Comparison of ENCODE assay signal across 8 cellular contexts in genomic region chr9:109974143-109974917, GRCh38.
DNase-seq lines count a peak whose midpoint lies in the region; ATAC-seq and TF ChIP-seq lines count a peak whose summit lies in the region.

No MANE protein-coding gene starts in this region.

- H3K36me3 ChIP-seq in SK-N-SH (replicated peaks in 1 of 2; ENCODE audit: control insufficient read depth in 1 of 2, insufficient read depth in 2 of 2, low read length in 1 of 2): peaks cover 0 to 18% of the 10 kb centered on the region in 2 experiments

- H3K27ac ChIP-seq in SK-N-SH (ENCODE audit: low read depth in 2 of 2, low read length in 1 of 2): no peak overlapping the region

- H3K9me3 ChIP-seq in SK-N-SH: no peaks in the 10 kb centered on the region

- intact Hi-C loops in CD14-positive monocyte (cut with micrococcal nuclease): loop anchor here in 1 of 2 donors (5.0 kb wide), 2 partner anchors 78 to 173 kb away; no protein-coding TSS in a partner anchor

- H3F3A ChIP-seq in SK-N-SH (replicated peaks; ENCODE audit: insufficient read depth): peaks cover 8% of the 10 kb centered on the region

- POLR2A ChIA-PET in SK-N-SH (lab: Yijun Ruan, JAX): no interaction called here

- peaks cover 3% of the 10 kb centered on the region; the same call in 1 of the 2 replicates for H3K79me2 ChIP-seq in SK-N-SH (ENCODE audit: insufficient read depth)

- no peaks in the 10 kb centered on the region for H4K20me1 ChIP-seq in SK-N-SH (ENCODE audit: insufficient read depth)

- no peak overlapping the region for H3K4me3 ChIP-seq in SK-N-SH (ENCODE audit: low read depth in 2 of 2, low read length in 1 of 2)

- H3K4me1 Mint-ChIP-seq in CD14-positive monocyte (peaks cover 44% of the 10 kb centered on the region), nephron progenitor cell (peaks cover 19% of the 10 kb centered on the region)

- TF ChIP-seq EP300 in SK-N-SH (IDR thresholded peaks at IDR 0.05; ENCODE audit: borderline replicate concordance in 1 of 2, low read depth in 1 of 2, low read length in 1 of 2): no peak

- no peak overlapping the region for H2AFZ ChIP-seq in SK-N-SH (ENCODE audit: low read depth)

- H3K4me2 ChIP-seq in SK-N-SH: no peak overlapping the region

- no peak for TF ChIP-seq RAD21 in SK-N-SH (IDR thresholded peaks at IDR 0.05; ENCODE audit: low read length)

- CTCF ChIA-PET in SK-N-SH (lab: Yijun Ruan, JAX): no interaction called here

- H3K9me3 Mint-ChIP-seq in CD14-positive monocyte (peaks cover 0 to 3% (median 0%) of the 10 kb centered on the region in 7 donors), nephron progenitor cell (no peaks in the 10 kb centered on the region)

- WGBS in SK-N-SH (ENCODE audit: low lambda C conversion rate): 98% methylated on average over 4 of the region's 7 CpGs

- DNase-seq in CD14-positive monocyte (ENCODE audit: low spot score) (peak; percentile 64), nephron progenitor cell (no peak), SK-N-SH (no peak), NCI-H146 treated with DMSO at 0.1 percent for 48 hours (lab: John Stamatoyannopoulos, UW; ENCODE audit: unreplicated experiment) (no peak)
- peak; percentile 66 to 71 for DNase-seq in activated T-cell treated with anti-CD3 and anti-CD28 coated beads, Interleukin-2, amount 50 U/mL, for 48 hours
- DNase-seq in stimulated activated CD4-positive, alpha-beta T cell treated with anti-CD3 and anti-CD28 coated beads, Interleukin-4, amount 100 ng/mL, for 48 hours (ENCODE audit: low read depth in 2 of 2): peak; percentile 42 to 48

- H3K36me3 Mint-ChIP-seq in CD14-positive monocyte: peaks cover 0 to 1% of the 10 kb centered on the region in 2 donors
- H3K36me3 Mint-ChIP-seq in nephron progenitor cell (ENCODE audit: low read depth): no peaks in the 10 kb centered on the region

- TF ChIP-seq CTCF in CD14-positive monocyte (IDR thresholded peaks at IDR 0.05): no peak
- no peak for TF ChIP-seq CTCF in nephron progenitor cell (IDR thresholded peaks at IDR 0.05)
- no peak for TF ChIP-seq CTCF in SK-N-SH (IDR thresholded peaks at IDR 0.05)

- ATAC-seq in GM19395 (IDR thresholded peaks at IDR 0.05; ENCODE audit: unreplicated experiment) (peak; percentile 83), HG03342 (IDR thresholded peaks at IDR 0.05; ENCODE audit: unreplicated experiment) (peak; percentile 80)

- peak overlapping the region; percentile 67 to 85 for H3K4me3 Mint-ChIP-seq in CD14-positive monocyte
- no peak overlapping the region for H3K4me3 Mint-ChIP-seq in nephron progenitor cell

- H3K4me1 ChIP-seq in SK-N-SH (ENCODE audit: control insufficient read depth in 1 of 2, insufficient read depth in 2 of 2, low read depth in 1 of 2, low read length in 1 of 2): no peaks in the 10 kb centered on the region

- H3K9me2 ChIP-seq in SK-N-SH: no peaks in the 10 kb centered on the region

- H3K27me3 ChIP-seq in SK-N-SH (ENCODE audit: insufficient read depth): no peaks in the 10 kb centered on the region

- peak overlapping the region; percentile 36 to 84 (median 68) for H3K27ac Mint-ChIP-seq in CD14-positive monocyte
- no peak overlapping the region for H3K27ac Mint-ChIP-seq in nephron progenitor cell

- H3K27me3 Mint-ChIP-seq in CD14-positive monocyte (ENCODE audit: low read depth in 3 of 3) (peaks cover 3 to 6% (median 3%) of the 10 kb centered on the region in 3 donors), nephron progenitor cell (ENCODE audit: low read depth, poor library complexity) (no peaks in the 10 kb centered on the region)

- H3K9ac ChIP-seq in SK-N-SH: no peak overlapping the region

TF ChIP-seq in SK-N-SH, 30 proteins besides CTCF, POLR2A, EP300 and RAD21:
- no peak for TF ChIP-seq SIN3A (IDR thresholded peaks at IDR 0.05; ENCODE audit: borderline replicate concordance, low read depth, low read length)
- TF ChIP-seq RXRA (IDR thresholded peaks at IDR 0.05; ENCODE audit: borderline replicate concordance, low read depth): no peak
- no peak for TF ChIP-seq TAF1 (IDR thresholded peaks at IDR 0.05; ENCODE audit: borderline replicate concordance, low read depth, low read length)
- no peak for TF ChIP-seq MEF2A (IDR thresholded peaks at IDR 0.05; ENCODE audit: borderline replicate concordance, low read depth)
- no peak for TF ChIP-seq RCOR1 (IDR thresholded peaks at IDR 0.05; ENCODE audit: low read length)
- TF ChIP-seq, protein P1, sequence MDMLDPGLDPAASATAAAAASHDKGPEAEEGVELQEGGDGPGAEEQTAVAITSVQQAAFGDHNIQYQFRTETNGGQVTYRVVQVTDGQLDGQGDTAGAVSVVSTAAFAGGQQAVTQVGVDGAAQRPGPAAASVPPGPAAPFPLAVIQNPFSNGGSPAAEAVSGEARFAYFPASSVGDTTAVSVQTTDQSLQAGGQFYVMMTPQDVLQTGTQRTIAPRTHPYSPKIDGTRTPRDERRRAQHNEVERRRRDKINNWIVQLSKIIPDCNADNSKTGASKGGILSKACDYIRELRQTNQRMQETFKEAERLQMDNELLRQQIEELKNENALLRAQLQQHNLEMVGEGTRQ (IDR thresholded peaks at IDR 0.05; ENCODE audit: borderline replicate concordance, low read depth, low read length): no peak
- TF ChIP-seq GABPA (IDR thresholded peaks at IDR 0.05; ENCODE audit: low read depth): no peak
- TF ChIP-seq FOXJ3 (CRISPR knock-in tag; IDR thresholded peaks at IDR 0.05): no peak
- no peak for TF ChIP-seq SMC3 (IDR thresholded peaks at IDR 0.05; ENCODE audit: low read depth, low read length)
- TF ChIP-seq FOSL2 (IDR thresholded peaks at IDR 0.05; ENCODE audit: borderline replicate concordance, low read depth): no peak
- TF ChIP-seq, protein P2, sequence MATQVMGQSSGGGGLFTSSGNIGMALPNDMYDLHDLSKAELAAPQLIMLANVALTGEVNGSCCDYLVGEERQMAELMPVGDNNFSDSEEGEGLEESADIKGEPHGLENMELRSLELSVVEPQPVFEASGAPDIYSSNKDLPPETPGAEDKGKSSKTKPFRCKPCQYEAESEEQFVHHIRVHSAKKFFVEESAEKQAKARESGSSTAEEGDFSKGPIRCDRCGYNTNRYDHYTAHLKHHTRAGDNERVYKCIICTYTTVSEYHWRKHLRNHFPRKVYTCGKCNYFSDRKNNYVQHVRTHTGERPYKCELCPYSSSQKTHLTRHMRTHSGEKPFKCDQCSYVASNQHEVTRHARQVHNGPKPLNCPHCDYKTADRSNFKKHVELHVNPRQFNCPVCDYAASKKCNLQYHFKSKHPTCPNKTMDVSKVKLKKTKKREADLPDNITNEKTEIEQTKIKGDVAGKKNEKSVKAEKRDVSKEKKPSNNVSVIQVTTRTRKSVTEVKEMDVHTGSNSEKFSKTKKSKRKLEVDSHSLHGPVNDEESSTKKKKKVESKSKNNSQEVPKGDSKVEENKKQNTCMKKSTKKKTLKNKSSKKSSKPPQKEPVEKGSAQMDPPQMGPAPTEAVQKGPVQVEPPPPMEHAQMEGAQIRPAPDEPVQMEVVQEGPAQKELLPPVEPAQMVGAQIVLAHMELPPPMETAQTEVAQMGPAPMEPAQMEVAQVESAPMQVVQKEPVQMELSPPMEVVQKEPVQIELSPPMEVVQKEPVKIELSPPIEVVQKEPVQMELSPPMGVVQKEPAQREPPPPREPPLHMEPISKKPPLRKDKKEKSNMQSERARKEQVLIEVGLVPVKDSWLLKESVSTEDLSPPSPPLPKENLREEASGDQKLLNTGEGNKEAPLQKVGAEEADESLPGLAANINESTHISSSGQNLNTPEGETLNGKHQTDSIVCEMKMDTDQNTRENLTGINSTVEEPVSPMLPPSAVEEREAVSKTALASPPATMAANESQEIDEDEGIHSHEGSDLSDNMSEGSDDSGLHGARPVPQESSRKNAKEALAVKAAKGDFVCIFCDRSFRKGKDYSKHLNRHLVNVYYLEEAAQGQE (IDR thresholded peaks at IDR 0.05; ENCODE audit: low read depth, low read length): no peak
- TF ChIP-seq GATA2 (CRISPR knock-in tag; IDR thresholded peaks at IDR 0.05): no peak
- TF ChIP-seq, protein P3, sequence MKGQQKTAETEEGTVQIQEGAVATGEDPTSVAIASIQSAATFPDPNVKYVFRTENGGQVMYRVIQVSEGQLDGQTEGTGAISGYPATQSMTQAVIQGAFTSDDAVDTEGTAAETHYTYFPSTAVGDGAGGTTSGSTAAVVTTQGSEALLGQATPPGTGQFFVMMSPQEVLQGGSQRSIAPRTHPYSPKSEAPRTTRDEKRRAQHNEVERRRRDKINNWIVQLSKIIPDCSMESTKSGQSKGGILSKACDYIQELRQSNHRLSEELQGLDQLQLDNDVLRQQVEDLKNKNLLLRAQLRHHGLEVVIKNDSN (IDR thresholded peaks at IDR 0.05; ENCODE audit: borderline replicate concordance, low read depth): no peak

Comparison
In these comparisons a context has a peak if more than half of its experiments do, and no peak if none do; other contexts are left out.
1. DNase-seq: peak in CD14-positive monocyte (single experiment), activated T-cell treated with anti-CD3 and anti-CD28 coated beads, Interleukin-2, amount 50 U/mL, for 48 hours (2 of 2) and stimulated activated CD4-positive, alpha-beta T cell treated with anti-CD3 and anti-CD28 coated beads, Interleukin-4, amount 100 ng/mL, for 48 hours (2 of 2); none in nephron progenitor cell (single experiment), SK-N-SH (single experiment) and NCI-H146 treated with DMSO at 0.1 percent for 48 hours (single experiment).